In the genomic region with DNA sequence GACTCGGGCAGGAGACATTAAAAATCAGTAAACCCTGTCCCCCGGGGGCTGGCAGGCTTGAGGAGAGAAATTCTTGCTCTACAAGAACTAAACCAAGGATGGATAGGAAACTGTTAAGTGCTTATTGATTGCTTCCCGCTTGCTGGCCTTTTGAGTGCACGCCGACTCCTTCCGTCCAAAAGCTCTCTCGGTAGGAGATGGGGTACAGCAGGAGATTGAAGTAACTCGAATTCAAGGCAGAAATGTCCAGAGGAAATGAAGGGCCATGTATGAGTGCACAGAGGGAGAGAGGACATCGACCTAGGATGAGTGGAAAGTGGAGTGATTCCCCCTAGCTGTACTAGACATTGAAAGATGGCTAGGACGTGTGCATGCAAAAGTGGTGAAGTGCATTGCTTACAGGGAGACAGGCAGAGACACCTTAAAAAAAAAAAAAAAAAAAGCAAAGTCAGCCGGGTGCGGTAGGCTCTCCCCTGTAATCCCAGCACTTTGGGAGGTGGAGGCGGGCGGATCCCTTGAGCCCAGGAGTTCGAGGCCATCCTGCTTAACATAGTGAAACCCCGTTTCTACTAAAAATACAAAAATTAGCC, we compare ENCODE assay signal across 8 cellular contexts. TPM values are rescaled to one million over a fixed set of nuclear protein-coding genes. Genes with fewer than 3 reads are reported as not detected.
DNase-seq lines count a peak whose midpoint lies in the region; ATAC-seq and TF ChIP-seq lines count a peak whose summit lies in the region.

No MANE protein-coding gene starts in this region.

- in situ Hi-C loops in ACHN (cut with HindIII; ENCODE audit: low pct_ligation_motif_present, low pct_unique_long_range_greater_than_20kb, low sequenced_read_pairs), result no loop called here

- H3K27ac Mint-ChIP-seq in T-helper 2 cell treated with Interferon-gamma antibody and Interleukin-4, amounts not matched to agents 5 μg/mL and 100 μg/mL, for 36 hours, result peak overlapping the region; percentile 80
- H3K27ac Mint-ChIP-seq in natural killer cell treated with Interleukin-12 subunit alpha and Interleukin-12 subunit beta and Interleukin-15 and Interleukin-18, amount 100 ng/mL, for 72 hours, result peak overlapping the region; percentile 60 to 81

- TF ChIP-seq POLR2A in esophagus squamous epithelium (IDR thresholded peaks at IDR 0.05), result no peak

- H3K36me3 ChIP-seq in esophagus squamous epithelium, result no peaks in the 10 kb centered on the region

- DNase-seq in ACHN (peak; percentile 52), esophagus squamous epithelium (lab: John Stamatoyannopoulos, UW) (no peak), NCI-H1930 (lab: John Stamatoyannopoulos, UW) (no peak)
- no peak for DNase-seq in T-helper 2 cell treated with Interferon-gamma antibody and Interleukin-4, amounts not matched to agents 5 μg/mL and 100 μg/mL, for 36 hours (ENCODE audit: low spot score)
- DNase-seq in natural killer cell treated with Interleukin-12 subunit alpha and Interleukin-12 subunit beta and Interleukin-15 and Interleukin-18, amount 100 ng/mL, for 72 hours (ENCODE audit: low spot score), result no peak

- WGBS in esophagus squamous epithelium, 2 donors, result 26 to 34% methylated on average over 10 to 15 of the region's 16 CpGs

- peak overlapping the region; percentile 75 to 92 (median 83) for H3K27ac ChIP-seq in esophagus squamous epithelium

- peaks cover 3% of the 10 kb centered on the region for H3K36me3 Mint-ChIP-seq in T-helper 2 cell treated with Interferon-gamma antibody and Interleukin-4, amounts not matched to agents 5 μg/mL and 100 μg/mL, for 36 hours (ENCODE audit: low read depth)
- H3K36me3 Mint-ChIP-seq in natural killer cell treated with Interleukin-12 subunit alpha and Interleukin-12 subunit beta and Interleukin-15 and Interleukin-18, amount 100 ng/mL, for 72 hours, result no peaks in the 10 kb centered on the region

- intact Hi-C loops in esophagus squamous epithelium (cut with DNase I), result no loop called here

- peak overlapping the region; percentile 64 to 91 (median 84) for H3K4me3 ChIP-seq in esophagus squamous epithelium

- H3K27me3 Mint-ChIP-seq in T-helper 2 cell treated with Interferon-gamma antibody and Interleukin-4, amounts not matched to agents 5 μg/mL and 100 μg/mL, for 36 hours (ENCODE audit: low read depth), result peaks cover 9% of the 10 kb centered on the region
- H3K27me3 Mint-ChIP-seq in natural killer cell treated with Interleukin-12 subunit alpha and Interleukin-12 subunit beta and Interleukin-15 and Interleukin-18, amount 100 ng/mL, for 72 hours, result peaks cover 0 to 6% of the 10 kb centered on the region in 2 donors

- ATAC-seq in GM19395 (IDR thresholded peaks at IDR 0.05; ENCODE audit: unreplicated experiment) (peak; percentile 9), HG03520 (IDR thresholded peaks at IDR 0.05; ENCODE audit: unreplicated experiment) (no peak), GM21786 (IDR thresholded peaks at IDR 0.05; ENCODE audit: unreplicated experiment) (no peak)
- no peak for ATAC-seq in natural killer cell treated with Interleukin-12 subunit alpha and Interleukin-12 subunit beta and Interleukin-15 and Interleukin-18, amount 100 ng/mL, for 72 hours

- no peaks in the 10 kb centered on the region for H3K27me3 ChIP-seq in esophagus squamous epithelium

- H3K4me1 ChIP-seq in esophagus squamous epithelium, result peaks cover 0 to 60% (median 17%) of the 10 kb centered on the region in 3 donors

- H3K9me3 ChIP-seq in esophagus squamous epithelium, result no peaks in the 10 kb centered on the region

- peaks cover 31% of the 10 kb centered on the region for H3K4me1 Mint-ChIP-seq in T-helper 2 cell treated with Interferon-gamma antibody and Interleukin-4, amounts not matched to agents 5 μg/mL and 100 μg/mL, for 36 hours (ENCODE audit: low read depth)
- H3K4me1 Mint-ChIP-seq in natural killer cell treated with Interleukin-12 subunit alpha and Interleukin-12 subunit beta and Interleukin-15 and Interleukin-18, amount 100 ng/mL, for 72 hours (ENCODE audit: low read depth in 2 of 2), result peaks cover 20 to 33% of the 10 kb centered on the region in 2 donors

- no peaks in the 10 kb centered on the region for H3K9me3 Mint-ChIP-seq in T-helper 2 cell treated with Interferon-gamma antibody and Interleukin-4, amounts not matched to agents 5 μg/mL and 100 μg/mL, for 36 hours
- H3K9me3 Mint-ChIP-seq in natural killer cell treated with Interleukin-12 subunit alpha and Interleukin-12 subunit beta and Interleukin-15 and Interleukin-18, amount 100 ng/mL, for 72 hours, result no peaks in the 10 kb centered on the region

- H3K4me3 Mint-ChIP-seq in T-helper 2 cell treated with Interferon-gamma antibody and Interleukin-4, amounts not matched to agents 5 μg/mL and 100 μg/mL, for 36 hours, result peak overlapping the region; percentile 98
- H3K4me3 Mint-ChIP-seq in natural killer cell treated with Interleukin-12 subunit alpha and Interleukin-12 subunit beta and Interleukin-15 and Interleukin-18, amount 100 ng/mL, for 72 hours, result peak overlapping the region; percentile 87

- no peak for TF ChIP-seq CTCF in esophagus squamous epithelium (IDR thresholded peaks at IDR 0.05)

RNA-seq across cellular contexts. Expression of a gene that starts 1.0 kb away (rescaled TPM):
- 10 to 100 TPM in 1 of 4 donors, 1 to 10 TPM in 1, under 1 TPM in 2; 0.23 to 16.2 (median 1.9) TPM for total RNA-seq in esophagus squamous epithelium
- 1 to 10 TPM; 4.0 to 7.0 TPM for total RNA-seq in natural killer cell treated with Interleukin-12 subunit alpha and Interleukin-12 subunit beta and Interleukin-15 and Interleukin-18, amount 100 ng/mL, for 72 hours
